In genomic region chr2:179049546-179050311, GRCh38 we compare ENCODE assay signal across 8 cellular contexts. TPM values are rescaled to one million over a fixed set of nuclear protein-coding genes. Genes with fewer than 3 reads are reported as not detected.
A peak's percentile ranks its signal among the peaks of the same experiment; 100 is the strongest.
DNase-seq lines count a peak whose midpoint lies in the region; ATAC-seq and FAIRE-seq lines count a peak whose summit lies in the region.

CCDC141 (minus strand) TSS chr2:179050137; CDS start chr2:179049941, 196 bp downstream.

- peak in 2 of 3 donors; percentile 55 to 79 for DNase-seq in CD4-positive, CD25-positive, alpha-beta regulatory T cell
- peak; percentile 11 to 14 for DNase-seq in activated CD4-positive, alpha-beta T cell treated with anti-CD3 and anti-CD28 coated beads, Interleukin-2, amount 50 U/mL, for 48 hours
- peak; percentile 8 for DNase-seq in left kidney (ENCODE audit: low read depth, low spot score)
- no peak for DNase-seq in aorta
- DNase-seq in urothelium cell line (ENCODE audit: low spot score), result no peak
- DNase-seq in glomerular visceral epithelial cell (ENCODE audit: extremely low spot score), result no peak

- H3K9me3 ChIP-seq in CD4-positive, CD25-positive, alpha-beta regulatory T cell (ENCODE audit: control insufficient read depth in 2 of 2, low read length in 2 of 2), result no peaks in the 10 kb centered on the region
- no peaks in the 10 kb centered on the region for H3K9me3 ChIP-seq in aorta (ENCODE audit: control insufficient read depth, low read length)

- WGBS in aorta, 2 donors, result 8 to 10% methylated on average over 12 of the region's 12 CpGs

- H3K36me3 ChIP-seq in CD4-positive, CD25-positive, alpha-beta regulatory T cell (ENCODE audit: control insufficient read depth, insufficient read depth, low read length), result peaks cover 3% of the 10 kb centered on the region
- H3K36me3 ChIP-seq in aorta (ENCODE audit: control insufficient read depth in 1 of 2, insufficient read depth in 2 of 2, low read length in 1 of 2), result no peaks in the 10 kb centered on the region

- peak; percentile 70 to 76 for ATAC-seq in CD4-positive, CD25-positive, alpha-beta regulatory T cell (ENCODE audit: low read depth in 2 of 2)
- peak; percentile 65 for ATAC-seq in GM19372 (IDR thresholded peaks at IDR 0.05; ENCODE audit: low read depth, unreplicated experiment)
- peak; percentile 70 for ATAC-seq in HG03342 (IDR thresholded peaks at IDR 0.05; ENCODE audit: unreplicated experiment)
- peak; percentile 81 for ATAC-seq in aorta (ENCODE audit: low FRiP score)

- peaks cover 0 to 7% (median 0%) of the 10 kb centered on the region in 7 donors for H3K9me3 Mint-ChIP-seq in CD4-positive, CD25-positive, alpha-beta regulatory T cell

- no peaks in the 10 kb centered on the region for H3K27me3 ChIP-seq in CD4-positive, CD25-positive, alpha-beta regulatory T cell (ENCODE audit: control insufficient read depth, insufficient read depth, low read length)
- H3K27me3 ChIP-seq in aorta (ENCODE audit: control insufficient read depth in 1 of 2, insufficient read depth in 2 of 2, low read length in 1 of 2), result no peaks in the 10 kb centered on the region

- H3K36me3 Mint-ChIP-seq in CD4-positive, CD25-positive, alpha-beta regulatory T cell, result peaks cover 19% of the 10 kb centered on the region

- H3K27me3 Mint-ChIP-seq in CD4-positive, CD25-positive, alpha-beta regulatory T cell, result no peaks in the 10 kb centered on the region

- H3K4me3 Mint-ChIP-seq in CD4-positive, CD25-positive, alpha-beta regulatory T cell, result peak within 1 kb of the TSS; percentile 95 to 100 (median 96)

- peaks cover 38% of the 10 kb centered on the region for H3K4me1 ChIP-seq in CD4-positive, CD25-positive, alpha-beta regulatory T cell (ENCODE audit: control insufficient read depth, insufficient read depth, low read length, poor library complexity, severe bottlenecking)
- H3K4me1 ChIP-seq in aorta (ENCODE audit: control insufficient read depth in 1 of 2, insufficient read depth in 2 of 2, low read length in 2 of 2), result peaks cover 0 to 6% of the 10 kb centered on the region in 2 donors

- no peak for FAIRE-seq in urothelium cell line (lab: Jason Lieb, UNC)

- intact Hi-C loops in aorta (cut with DNase I), result no loop called here

- peaks cover 35 to 61% (median 52%) of the 10 kb centered on the region in 4 donors for H3K4me1 Mint-ChIP-seq in CD4-positive, CD25-positive, alpha-beta regulatory T cell

- peak within 1 kb of the TSS; percentile 84 for H3K27ac ChIP-seq in CD4-positive, CD25-positive, alpha-beta regulatory T cell (ENCODE audit: insufficient read depth, low read length, poor library complexity, severe bottlenecking)
- peak within 1 kb of the TSS; percentile 28 to 49 for H3K27ac ChIP-seq in aorta (ENCODE audit: low read depth in 1 of 2, low read length in 2 of 2)

- peak within 1 kb of the TSS; percentile 97 to 99 (median 98) for H3K27ac Mint-ChIP-seq in CD4-positive, CD25-positive, alpha-beta regulatory T cell

- peak within 1 kb of the TSS; percentile 98 for H3K4me3 ChIP-seq in CD4-positive, CD25-positive, alpha-beta regulatory T cell (ENCODE audit: low read depth, low read length)
- peak within 1 kb of the TSS; percentile 11 to 34 for H3K4me3 ChIP-seq in aorta (ENCODE audit: low read length in 2 of 2)

RNA-seq across cellular contexts. Expression of gene CCDC141, which starts in this region (rescaled TPM):
- 153 TPM for total RNA-seq in CD4-positive, CD25-positive, alpha-beta regulatory T cell
- polyA plus RNA-seq in CD4-positive, CD25-positive, alpha-beta regulatory T cell, result 10 to 100 TPM in 3 of 4 donors, 1 to 10 TPM in 1; 8.3 to 16.6 (median 12.9) TPM
- 10 to 100 TPM in 1 of 2 donors, 1 to 10 TPM in 1; 3.9 to 28.3 TPM for total RNA-seq in aorta
- under 1 TPM; 0.13 TPM for polyA plus RNA-seq in aorta

Comparison
In these comparisons a context has a peak if more than half of its experiments do, and no peak if none do; other contexts are left out.
1. RNA of gene CCDC141 (polyA plus RNA-seq): 8.3 to 16.6 TPM in CD4-positive, CD25-positive, alpha-beta regulatory T cell; 0.13 TPM in aorta; every median in the first group is over 4 times any median in the second.
2. DNase-seq: peak in CD4-positive, CD25-positive, alpha-beta regulatory T cell (2 of 3), activated CD4-positive, alpha-beta T cell treated with anti-CD3 and anti-CD28 coated beads, Interleukin-2, amount 50 U/mL, for 48 hours (2 of 2) and left kidney (single experiment); none in aorta (0 of 2), urothelium cell line (single experiment) and glomerular visceral epithelial cell (single experiment).
3. Peak in every context shown above with its lines, with median percentiles within 50 percentile points of each other: ATAC-seq.